8 cellular contexts compared by ENCODE assay signal in genomic region chr7:130069978-130070899, GRCh38. TPM values are rescaled to one million over a fixed set of nuclear protein-coding genes. Genes with fewer than 3 reads are reported as not detected.
DNase-seq lines count a peak whose midpoint lies in the region; ATAC-seq and TF ChIP-seq lines count a peak whose summit lies in the region.

Gene KLHDC10 (plus strand): TSS chr7:130070534. CDS start chr7:130070644, 110 bp downstream.

- H3K9me3 ChIP-seq in heart left ventricle (no peaks in the 10 kb centered on the region), upper lobe of left lung (no peaks in the 10 kb centered on the region)

- TF ChIP-seq CTCF in GM13976 (IDR thresholded peaks at IDR 0.05; ENCODE audit: borderline replicate concordance, control extremely low read depth, extremely low read depth, insufficient read depth, missing control alignments) (no peak), heart left ventricle (IDR thresholded peaks at IDR 0.05) (peak in 1 of 12 donors; percentile 26), upper lobe of left lung (IDR thresholded peaks at IDR 0.05) (peak in 1 of 6 experiments; percentile 8)

- in situ Hi-C loops in GM13976 (cut with MboI; ENCODE audit: low sequenced_read_pairs, unreplicated experiment) = loop anchor here (10.0 to 25.0 kb wide), 2 partner anchors 417 to 685 kb away; partner anchors contain the start of gene MEST

- WGBS in heart left ventricle, 4 donors = 1% methylated on average over 42 to 57 of the region's 57 CpGs
- WGBS in upper lobe of left lung, 2 donors = 0 to 1% methylated on average over 35 to 46 of the region's 57 CpGs

- H3K27me3 ChIP-seq in heart left ventricle (no peaks in the 10 kb centered on the region), upper lobe of left lung (no peaks in the 10 kb centered on the region)

- intact Hi-C loops in T-helper 1 cell treated with Interleukin-12 subunit alpha and Interleukin-12 subunit beta and Interleukin-4 antibody, amounts not matched to agents 30 ng/mL and 1 ng/mL, for 36 hours (cut with micrococcal nuclease) = loop anchor here (1.0 to 5.0 kb wide), 19 partner anchors 9 to 1487 kb away; partner anchors contain the start of genes ATP6V1F, COPG2, PODXL and TMEM209
- intact Hi-C loops in heart left ventricle (cut with DNase I) = loop anchor here (2.0 to 10.0 kb wide), 12 partner anchors 135 to 765 kb away; partner anchors contain the start of genes TMEM209 (in 2 of the 10), CEP41 (in 1 of the 10), COPG2 (in 1 of the 10) and SSMEM1 (in 1 of the 10)
- intact Hi-C loops in posterior cingulate gyrus (cut with DNase I) = loop anchor here (2.0 to 10.0 kb wide), 3 partner anchors 19 to 685 kb away; partner anchors contain the start of genes COPG2 and ZC3HC1

- H3K36me3 ChIP-seq in heart left ventricle = no peaks in the 10 kb centered on the region
- no peaks in the 10 kb centered on the region for H3K36me3 ChIP-seq in upper lobe of left lung

- H3K4me1 ChIP-seq in heart left ventricle = peaks cover 5 to 43% (median 22%) of the 10 kb centered on the region in 12 donors
- H3K4me1 ChIP-seq in upper lobe of left lung = peaks cover 21 to 49% (median 33%) of the 10 kb centered on the region in 4 donors

- TF ChIP-seq POLR2A in heart left ventricle (IDR thresholded peaks at IDR 0.05) (peak in 1 of 2 donors; percentile 66), upper lobe of left lung (IDR thresholded peaks at IDR 0.05) (peak in 2 of 4 donors; percentile 39 to 70)

- no peak for TF ChIP-seq EP300 in upper lobe of left lung (IDR thresholded peaks at IDR 0.05)

- peak within 1 kb of the TSS; percentile 45 to 92 (median 87) for H3K27ac ChIP-seq in heart left ventricle
- H3K27ac ChIP-seq in upper lobe of left lung = peak within 1 kb of the TSS; percentile 81 to 94 (median 90)

- H3K4me3 ChIP-seq in heart left ventricle (peak within 1 kb of the TSS; percentile 74 to 98 (median 84)), upper lobe of left lung (peak within 1 kb of the TSS; percentile 80 to 98 (median 88))

- ATAC-seq in HG02870 (IDR thresholded peaks at IDR 0.05; ENCODE audit: unreplicated experiment) = peak; percentile 97
- ATAC-seq in heart left ventricle = peak; percentile 98 to 100 (median 99)
- ATAC-seq in upper lobe of left lung (ENCODE audit: low FRiP score in 2 of 2) = peak; percentile 98 to 99

- DNase-seq in GM13976 (ENCODE audit: low spot score) (peak; percentile 98), NCI-H146 treated with DMSO at 0.1 percent for 48 hours (lab: John Stamatoyannopoulos, UW; ENCODE audit: unreplicated experiment) (peak; percentile 97), amniotic epithelial cell (ENCODE audit: low read depth) (peak; percentile 99), heart left ventricle (peak; percentile 97 to 98 (median 98)), posterior cingulate gyrus (peak; percentile 94 to 100 (median 97)), upper lobe of left lung (peak; percentile 96 to 98)

RNA-seq across cellular contexts. Expression of gene KLHDC10, which starts in this region (rescaled TPM):
- total RNA-seq in T-helper 1 cell treated with Interleukin-12 subunit alpha and Interleukin-12 subunit beta and Interleukin-4 antibody, amounts not matched to agents 30 ng/mL and 1 ng/mL, for 36 hours = 18.5 and 20.4 TPM in 2 replicates
- total RNA-seq in heart left ventricle = 10 to 100 TPM; 17.2 to 32.6 (median 26.5) TPM
- 10 to 100 TPM in 1 of 2 donors, 1 to 10 TPM in 1; 7.0 to 23.2 TPM for polyA plus RNA-seq in heart left ventricle
- total RNA-seq in upper lobe of left lung = 10 to 100 TPM in 5 of 6 donors, 1 to 10 TPM in 1; 8.8 to 33.9 (median 25.3) TPM

Comparison
In these comparisons a context has a peak if more than half of its experiments do, and no peak if none do; other contexts are left out.
1. Peak in every context shown above with its lines: DNase-seq, ATAC-seq, H3K4me3 ChIP-seq and H3K27ac ChIP-seq.